Comparison of ENCODE assay signal across 2 cellular contexts in genomic region chr3:149371723-149372114, GRCh38.
TF ChIP-seq lines count a peak whose summit lies in the region.

No MANE protein-coding gene starts in this region.

TF ChIP-seq in SK-N-SH, 30 proteins besides CTCF, POLR2A, EP300 and RAD21 (continued from another document):
- TF ChIP-seq, protein P1, sequence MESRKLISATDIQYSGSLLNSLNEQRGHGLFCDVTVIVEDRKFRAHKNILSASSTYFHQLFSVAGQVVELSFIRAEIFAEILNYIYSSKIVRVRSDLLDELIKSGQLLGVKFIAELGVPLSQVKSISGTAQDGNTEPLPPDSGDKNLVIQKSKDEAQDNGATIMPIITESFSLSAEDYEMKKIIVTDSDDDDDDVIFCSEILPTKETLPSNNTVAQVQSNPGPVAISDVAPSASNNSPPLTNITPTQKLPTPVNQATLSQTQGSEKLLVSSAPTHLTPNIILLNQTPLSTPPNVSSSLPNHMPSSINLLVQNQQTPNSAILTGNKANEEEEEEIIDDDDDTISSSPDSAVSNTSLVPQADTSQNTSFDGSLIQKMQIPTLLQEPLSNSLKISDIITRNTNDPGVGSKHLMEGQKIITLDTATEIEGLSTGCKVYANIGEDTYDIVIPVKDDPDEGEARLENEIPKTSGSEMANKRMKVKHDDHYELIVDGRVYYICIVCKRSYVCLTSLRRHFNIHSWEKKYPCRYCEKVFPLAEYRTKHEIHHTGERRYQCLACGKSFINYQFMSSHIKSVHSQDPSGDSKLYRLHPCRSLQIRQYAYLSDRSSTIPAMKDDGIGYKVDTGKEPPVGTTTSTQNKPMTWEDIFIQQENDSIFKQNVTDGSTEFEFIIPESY (IDR thresholded peaks at IDR 0.05; ENCODE audit: borderline replicate concordance, low read depth) = no peak
- TF ChIP-seq EZH2phosphoT487 (IDR thresholded peaks at IDR 0.05; ENCODE audit: borderline replicate concordance, low read depth) (no peak), NFIC (IDR thresholded peaks at IDR 0.05; ENCODE audit: borderline replicate concordance) (no peak), RFX5 (IDR thresholded peaks at IDR 0.05; ENCODE audit: low read length) (no peak), CHD2 (IDR thresholded peaks at IDR 0.05; ENCODE audit: low read length, partially characterized antibody) (no peak), FOSL2 (IDR thresholded peaks at IDR 0.05; ENCODE audit: borderline replicate concordance, low read depth) (no peak), REST (IDR thresholded peaks at IDR 0.05; ENCODE audit: low read depth, low read length) (no peak)
TF ChIP-seq in SK-N-SH: peak in this region for 0.

TF ChIP-seq in SK-N-SH treated with all-trans-retinoic acid at 6 μM for 48 hours, 23 proteins besides CTCF, POLR2A, EP300 and RAD21 (continued from another document):
- TF ChIP-seq, protein P2, sequence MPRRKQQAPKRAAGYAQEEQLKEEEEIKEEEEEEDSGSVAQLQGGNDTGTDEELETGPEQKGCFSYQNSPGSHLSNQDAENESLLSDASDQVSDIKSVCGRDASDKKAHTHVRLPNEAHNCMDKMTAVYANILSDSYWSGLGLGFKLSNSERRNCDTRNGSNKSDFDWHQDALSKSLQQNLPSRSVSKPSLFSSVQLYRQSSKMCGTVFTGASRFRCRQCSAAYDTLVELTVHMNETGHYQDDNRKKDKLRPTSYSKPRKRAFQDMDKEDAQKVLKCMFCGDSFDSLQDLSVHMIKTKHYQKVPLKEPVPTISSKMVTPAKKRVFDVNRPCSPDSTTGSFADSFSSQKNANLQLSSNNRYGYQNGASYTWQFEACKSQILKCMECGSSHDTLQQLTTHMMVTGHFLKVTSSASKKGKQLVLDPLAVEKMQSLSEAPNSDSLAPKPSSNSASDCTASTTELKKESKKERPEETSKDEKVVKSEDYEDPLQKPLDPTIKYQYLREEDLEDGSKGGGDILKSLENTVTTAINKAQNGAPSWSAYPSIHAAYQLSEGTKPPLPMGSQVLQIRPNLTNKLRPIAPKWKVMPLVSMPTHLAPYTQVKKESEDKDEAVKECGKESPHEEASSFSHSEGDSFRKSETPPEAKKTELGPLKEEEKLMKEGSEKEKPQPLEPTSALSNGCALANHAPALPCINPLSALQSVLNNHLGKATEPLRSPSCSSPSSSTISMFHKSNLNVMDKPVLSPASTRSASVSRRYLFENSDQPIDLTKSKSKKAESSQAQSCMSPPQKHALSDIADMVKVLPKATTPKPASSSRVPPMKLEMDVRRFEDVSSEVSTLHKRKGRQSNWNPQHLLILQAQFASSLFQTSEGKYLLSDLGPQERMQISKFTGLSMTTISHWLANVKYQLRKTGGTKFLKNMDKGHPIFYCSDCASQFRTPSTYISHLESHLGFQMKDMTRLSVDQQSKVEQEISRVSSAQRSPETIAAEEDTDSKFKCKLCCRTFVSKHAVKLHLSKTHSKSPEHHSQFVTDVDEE (CRISPR knock-in tag; IDR thresholded peaks at IDR 0.05) = no peak
- TF ChIP-seq PPARA (CRISPR knock-in tag; IDR thresholded peaks at IDR 0.05; ENCODE audit: borderline replicate concordance) (no peak), BACH2 (CRISPR knock-in tag; IDR thresholded peaks at IDR 0.05; ENCODE audit: borderline replicate concordance) (no peak), OSR1 (CRISPR knock-in tag; IDR thresholded peaks at IDR 0.05) (no peak), ZNF8 (CRISPR knock-in tag; IDR thresholded peaks at IDR 0.05) (no peak), ZFP3 (CRISPR knock-in tag; IDR thresholded peaks at IDR 0.05) (no peak), ISL1 (CRISPR knock-in tag; IDR thresholded peaks at IDR 0.05) (no peak), SNAI2 (CRISPR knock-in tag; IDR thresholded peaks at IDR 0.05) (no peak)
- TF ChIP-seq, protein P3, sequence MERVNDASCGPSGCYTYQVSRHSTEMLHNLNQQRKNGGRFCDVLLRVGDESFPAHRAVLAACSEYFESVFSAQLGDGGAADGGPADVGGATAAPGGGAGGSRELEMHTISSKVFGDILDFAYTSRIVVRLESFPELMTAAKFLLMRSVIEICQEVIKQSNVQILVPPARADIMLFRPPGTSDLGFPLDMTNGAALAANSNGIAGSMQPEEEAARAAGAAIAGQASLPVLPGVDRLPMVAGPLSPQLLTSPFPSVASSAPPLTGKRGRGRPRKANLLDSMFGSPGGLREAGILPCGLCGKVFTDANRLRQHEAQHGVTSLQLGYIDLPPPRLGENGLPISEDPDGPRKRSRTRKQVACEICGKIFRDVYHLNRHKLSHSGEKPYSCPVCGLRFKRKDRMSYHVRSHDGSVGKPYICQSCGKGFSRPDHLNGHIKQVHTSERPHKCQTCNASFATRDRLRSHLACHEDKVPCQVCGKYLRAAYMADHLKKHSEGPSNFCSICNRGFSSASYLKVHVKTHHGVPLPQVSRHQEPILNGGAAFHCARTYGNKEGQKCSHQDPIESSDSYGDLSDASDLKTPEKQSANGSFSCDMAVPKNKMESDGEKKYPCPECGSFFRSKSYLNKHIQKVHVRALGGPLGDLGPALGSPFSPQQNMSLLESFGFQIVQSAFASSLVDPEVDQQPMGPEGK (CRISPR knock-in tag; IDR thresholded peaks at IDR 0.05; ENCODE audit: borderline replicate concordance) = no peak
- TF ChIP-seq, protein P4, sequence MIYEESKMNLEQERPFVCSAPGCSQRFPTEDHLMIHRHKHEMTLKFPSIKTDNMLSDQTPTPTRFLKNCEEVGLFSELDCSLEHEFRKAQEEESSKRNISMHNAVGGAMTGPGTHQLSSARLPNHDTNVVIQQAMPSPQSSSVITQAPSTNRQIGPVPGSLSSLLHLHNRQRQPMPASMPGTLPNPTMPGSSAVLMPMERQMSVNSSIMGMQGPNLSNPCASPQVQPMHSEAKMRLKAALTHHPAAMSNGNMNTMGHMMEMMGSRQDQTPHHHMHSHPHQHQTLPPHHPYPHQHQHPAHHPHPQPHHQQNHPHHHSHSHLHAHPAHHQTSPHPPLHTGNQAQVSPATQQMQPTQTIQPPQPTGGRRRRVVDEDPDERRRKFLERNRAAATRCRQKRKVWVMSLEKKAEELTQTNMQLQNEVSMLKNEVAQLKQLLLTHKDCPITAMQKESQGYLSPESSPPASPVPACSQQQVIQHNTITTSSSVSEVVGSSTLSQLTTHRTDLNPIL (CRISPR knock-in tag; IDR thresholded peaks at IDR 0.05; ENCODE audit: low read depth) = no peak
- TF ChIP-seq, protein P5, sequence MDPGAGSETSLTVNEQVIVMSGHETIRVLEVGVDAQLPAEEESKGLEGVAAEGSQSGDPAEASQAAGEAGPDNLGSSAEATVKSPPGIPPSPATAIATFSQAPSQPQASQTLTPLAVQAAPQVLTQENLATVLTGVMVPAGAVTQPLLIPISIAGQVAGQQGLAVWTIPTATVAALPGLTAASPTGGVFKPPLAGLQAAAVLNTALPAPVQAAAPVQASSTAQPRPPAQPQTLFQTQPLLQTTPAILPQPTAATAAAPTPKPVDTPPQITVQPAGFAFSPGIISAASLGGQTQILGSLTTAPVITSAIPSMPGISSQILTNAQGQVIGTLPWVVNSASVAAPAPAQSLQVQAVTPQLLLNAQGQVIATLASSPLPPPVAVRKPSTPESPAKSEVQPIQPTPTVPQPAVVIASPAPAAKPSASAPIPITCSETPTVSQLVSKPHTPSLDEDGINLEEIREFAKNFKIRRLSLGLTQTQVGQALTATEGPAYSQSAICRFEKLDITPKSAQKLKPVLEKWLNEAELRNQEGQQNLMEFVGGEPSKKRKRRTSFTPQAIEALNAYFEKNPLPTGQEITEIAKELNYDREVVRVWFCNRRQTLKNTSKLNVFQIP (CRISPR knock-in tag; IDR thresholded peaks at IDR 0.05; ENCODE audit: borderline replicate concordance, low read depth) = no peak
